In the genomic region with DNA sequence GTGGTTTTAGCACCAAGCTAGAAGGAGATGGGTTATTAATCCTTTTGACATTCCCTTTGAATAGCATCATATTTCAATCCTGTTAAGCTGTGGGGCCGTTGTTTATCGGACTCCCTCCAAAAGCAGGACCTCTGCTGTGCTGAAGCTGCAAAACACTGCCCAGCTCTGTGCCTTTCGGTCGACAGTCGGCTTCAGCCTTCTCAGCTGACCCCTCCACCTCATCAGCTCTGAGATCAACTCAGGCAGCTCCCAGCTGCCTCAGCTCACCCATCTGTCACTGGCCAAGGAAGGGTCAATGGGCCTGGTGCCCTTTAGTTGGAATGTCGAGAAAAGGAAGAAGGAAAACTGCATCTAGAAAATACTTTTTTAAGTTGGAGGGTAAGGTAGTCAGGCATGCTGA, we compare ENCODE assay signal across 28 cellular contexts.
"Had no signal": no experiment of that assay in that cellular context is flagged by ENCODE, and none has a peak within 500 bp of the region (broad histone marks: within the 10 kb centered on the region; RNA-seq: fewer than 3 reads in every experiment).

No MANE protein-coding gene starts in this region.

- H3K4me1 ChIP-seq: Peyer's patch, SJCRH30 had no signal

- H3K9me3 ChIP-seq: MG63, Peyer's patch, SJCRH30, SK-N-SH had no signal

- H3K9ac ChIP-seq: KMS-11, SK-N-SH had no signal

- ATAC-seq: activated T-cell treated with anti-CD3 and anti-CD28 coated beads, Interleukin-2, amount 50 U/mL, for 72 hours had no signal

- H3K4me3 ChIP-seq: cardiac muscle cell, MG63, Peyer's patch, SJCRH30 had no signal

- H3K27me3 ChIP-seq: brain microvascular endothelial cell, cardiac muscle cell, MG63, Peyer's patch had no signal

- H3K36me3 ChIP-seq: brain microvascular endothelial cell, cardiac muscle cell, MG63, Peyer's patch, SJCRH30 had no signal

- H3K27ac ChIP-seq: brain microvascular endothelial cell, cardiac muscle cell, KMS-11, Peyer's patch, RWPE1, SJCRH30 had no signal

- DNase-seq: activated B cell treated with CpG ODN at 0.5 μM for 24 hours; activated CD4-positive, alpha-beta memory T cell treated with anti-CD3 and anti-CD28 coated beads for 36 hours; activated CD4-positive, alpha-beta T cell treated with anti-CD3 and anti-CD28 coated beads for 1 hour; activated CD4-positive, alpha-beta T cell treated with anti-CD3 and anti-CD28 coated beads, Interleukin-2, amount 10 ng/mL, durations not matched to agents 24 days and 14 days; activated CD8-positive, alpha-beta memory T cell treated with anti-CD3 and anti-CD28 coated beads, Interleukin-2, amount 50 U/mL, for 4 hours; activated gamma-delta T cell treated with Interleukin-2 at 50 U/mL for 16 hours; activated naive CD4-positive, alpha-beta T cell treated with anti-CD3 and anti-CD28 coated beads, Interleukin-2, amount 10 ng/mL, durations not matched to agents 7 days and 5 days; activated naive CD8-positive, alpha-beta T cell treated with anti-CD3 and anti-CD28 coated beads for 36 hours; activated T-cell treated with anti-CD3 and anti-CD28 coated beads, Interleukin-2, amount 50 U/mL, for 72 hours; brain microvascular endothelial cell; MG63; MV-4-11; NCI-H1092 treated with DMSO at 0.1 percent for 48 hours; NCI-H1417 treated with DMSO at 0.1 percent for 48 hours; NCI-H1694; NCI-H2029; NCI-H2227 treated with DMSO at 0.1 percent for 48 hours; NCI-H446 treated with DMSO at 0.1 percent for 48 hours; NCI-H524 treated with DMSO at 0.1 percent for 48 hours; NCI-H82; Peyer's patch; Right ventricle myocardium superior; SJCRH30; SK-N-SH; SW 1271 had no signal

- H3K4me2 ChIP-seq: KMS-11, SK-N-SH had no signal
